In genomic region chr2:24404582-24404981, GRCh38 we compare ENCODE assay signal across 17 cellular contexts. TPM values are rescaled to one million over a fixed set of nuclear protein-coding genes. Genes with fewer than 3 reads are reported as not detected.
DNase-seq lines count a peak whose midpoint lies in the region; ATAC-seq, FAIRE-seq and TF ChIP-seq lines count a peak whose summit lies in the region.
"Had no signal": no experiment of that assay in that cellular context is flagged by ENCODE, and none has a peak within 500 bp of the region (broad histone marks: within the 10 kb centered on the region; RNA-seq: fewer than 3 reads in every experiment).

No MANE protein-coding gene starts in this region.

- H3K27me3 Mint-ChIP-seq in MCF 10A (ENCODE audit: insufficient read depth, unreplicated experiment) (no peaks in the 10 kb centered on the region), T-cell (peaks cover 9 to 16% of the 10 kb centered on the region in 2 donors)
- H3K27me3 Mint-ChIP-seq in activated CD8-positive, alpha-beta T cell treated with anti-CD3 and anti-CD28 coated beads for 36 hours, result peaks cover 11% of the 10 kb centered on the region

- no peak for TF ChIP-seq CTCF in MCF 10A (IDR thresholded peaks at IDR 0.05; ENCODE audit: unreplicated experiment)
- no peak for TF ChIP-seq CTCF in breast epithelium (IDR thresholded peaks at IDR 0.05)
- no peak for TF ChIP-seq CTCF in HepG2 (CRISPR knock-in tag; IDR thresholded peaks at IDR 0.05)
- no peak for TF ChIP-seq CTCF in uterus (IDR thresholded peaks at IDR 0.05)
- TF ChIP-seq CTCF in activated CD8-positive, alpha-beta T cell treated with anti-CD3 and anti-CD28 coated beads for 36 hours (IDR thresholded peaks at IDR 0.05), result no peak
- TF ChIP-seq CTCF in ovary (IDR thresholded peaks at IDR 0.05), result no peak

- H3K27ac Mint-ChIP-seq in MCF 10A (ENCODE audit: low read depth, unreplicated experiment) (no peak overlapping the region), T-cell (no peak overlapping the region)
- no peak overlapping the region for H3K27ac Mint-ChIP-seq in activated CD8-positive, alpha-beta T cell treated with anti-CD3 and anti-CD28 coated beads for 36 hours
- H3K27ac Mint-ChIP-seq: activated CD4-positive, alpha-beta T cell treated with anti-CD3 and anti-CD28 coated beads for 36 hours; activated naive CD8-positive, alpha-beta T cell; T-helper 1 cell treated with Interleukin-12 subunit alpha and Interleukin-12 subunit beta and Interleukin-4 antibody, amounts not matched to agents 30 μg/mL and 1 μg/mL, for 36 hours had no signal

- H3K4me3 Mint-ChIP-seq in MCF 10A (ENCODE audit: unreplicated experiment), result no peak overlapping the region
- no peak overlapping the region for H3K4me3 Mint-ChIP-seq in activated CD8-positive, alpha-beta T cell treated with anti-CD3 and anti-CD28 coated beads for 36 hours
- H3K4me3 Mint-ChIP-seq in T-cell, result no peak overlapping the region
- H3K4me3 Mint-ChIP-seq: activated CD4-positive, alpha-beta T cell treated with anti-CD3 and anti-CD28 coated beads for 36 hours; activated naive CD8-positive, alpha-beta T cell; T-helper 1 cell treated with Interleukin-12 subunit alpha and Interleukin-12 subunit beta and Interleukin-4 antibody, amounts not matched to agents 30 μg/mL and 1 μg/mL, for 36 hours had no signal

- no peak overlapping the region for H3K4me2 ChIP-seq in HepG2 (ENCODE audit: low read depth, low read length)
- H3K4me2 ChIP-seq: PC-9 had no signal

- no peaks in the 10 kb centered on the region for H3K27me3 ChIP-seq in breast epithelium
- H3K27me3 ChIP-seq in HepG2 (ENCODE audit: control insufficient read depth in 1 of 2, insufficient read depth in 2 of 2, low read length in 2 of 2), result no peaks in the 10 kb centered on the region
- no peaks in the 10 kb centered on the region for H3K27me3 ChIP-seq in uterus
- no peaks in the 10 kb centered on the region for H3K27me3 ChIP-seq in ovary

- H3K36me3 Mint-ChIP-seq in MCF 10A (ENCODE audit: insufficient read depth, unreplicated experiment) (no peaks in the 10 kb centered on the region), T-cell (peaks cover 3% of the 10 kb centered on the region)
- H3K36me3 Mint-ChIP-seq in activated CD8-positive, alpha-beta T cell treated with anti-CD3 and anti-CD28 coated beads for 36 hours (ENCODE audit: low read depth), result no peaks in the 10 kb centered on the region

- intact Hi-C loops in MCF 10A (cut with micrococcal nuclease) (no loop called here), breast epithelium (cut with DNase I; ENCODE audit: low total_unique reads) (no loop called here), HepG2 (cut with micrococcal nuclease; ENCODE audit: unreplicated experiment) (no loop called here), uterus (cut with DNase I; ENCODE audit: low total_unique reads) (no loop called here), ovary (cut with DNase I) (loop anchor here in 2 of 4 donors (10.0 kb wide), 2 partner anchors 720 to 790 kb away; no protein-coding TSS in a partner anchor)
- intact Hi-C loops in activated CD8-positive, alpha-beta T cell treated with anti-CD3 and anti-CD28 coated beads for 36 hours (cut with micrococcal nuclease), result no loop called here

- no peak for FAIRE-seq in HepG2 (lab: Jason Lieb, UNC)
- FAIRE-seq: colon had no signal

- TF ChIP-seq RAD21 in HepG2 (CRISPR knock-in tag; IDR thresholded peaks at IDR 0.05), result no peak

- DNase-seq in MCF 10A (ENCODE audit: unreplicated experiment) (peak; percentile 58), breast epithelium (ENCODE audit: low spot score in 2 of 2) (no peak), astrocyte of the hippocampus (ENCODE audit: low read depth, low spot score) (peak; percentile 79), HepG2 (ENCODE audit: low spot score) (no peak), uterus (peak; percentile 38 to 44), T-cell (no peak), ovary (no peak)
- DNase-seq in activated CD8-positive, alpha-beta T cell treated with anti-CD3 and anti-CD28 coated beads for 36 hours, result no peak
- DNase-seq: activated CD4-positive, alpha-beta T cell treated with anti-CD3 and anti-CD28 coated beads for 36 hours; activated T-cell treated with anti-CD3 and anti-CD28 coated beads, Interleukin-2, amount 50 U/mL, for 1 hour; Caco-2; PC-9 had no signal

- H3K9ac ChIP-seq in HepG2 (ENCODE audit: insufficient read depth, low read depth, low read length), result no peak overlapping the region

- H3K4me1 ChIP-seq in breast epithelium, result no peaks in the 10 kb centered on the region
- H3K4me1 ChIP-seq in HepG2 (ENCODE audit: insufficient read depth, low read length), result peaks cover 36% of the 10 kb centered on the region
- no peaks in the 10 kb centered on the region for H3K4me1 ChIP-seq in uterus
- peaks cover 5% of the 10 kb centered on the region for H3K4me1 ChIP-seq in ovary (ENCODE audit: insufficient read depth)
- H3K4me1 ChIP-seq: Caco-2 had no signal

- H3K4me3 ChIP-seq in breast epithelium (no peak overlapping the region), HepG2 (replicated peaks in 1 of 3; ENCODE audit: insufficient read depth in 1 of 3, low read depth in 2 of 3, low read length in 3 of 3) (no peak overlapping the region), uterus (no peak overlapping the region), ovary (no peak overlapping the region)
- H3K4me3 ChIP-seq: lung, PC-9, suprapubic skin had no signal

- TF ChIP-seq EP300 in HepG2 (IDR thresholded peaks at IDR 0.05; ENCODE audit: low read depth in 2 of 2, low read length in 2 of 2) (no peak), HepG2 (CRISPR knock-in tag; IDR thresholded peaks at IDR 0.05; ENCODE audit: borderline replicate concordance) (no peak), ovary (IDR thresholded peaks at IDR 0.05) (no peak)

- CTCF ChIA-PET in MCF 10A (lab: Yijun Ruan, JAX) (interaction anchor here (0.8 to 1.2 kb wide), 3 partner anchors 176 to 423 kb away, joined by 3 to 5 read pairs (median 4); no protein-coding TSS in a partner anchor), HepG2 (lab: Yijun Ruan, JAX; ENCODE audit: low intra/inter-chr PET ratio, low total read pairs) (no interaction called here), T-cell (lab: Charles Lee) (interaction anchor here in 1 of 2 donors (0.6 kb wide), 1 partner anchor 134 kb away, joined by 3 read pairs; no protein-coding TSS in a partner anchor)
- CTCF ChIA-PET in activated CD8-positive, alpha-beta T cell treated with anti-CD3 and anti-CD28 coated beads for 36 hours (lab: Charles Lee), result interaction anchor here (1.9 kb wide), 1 partner anchor 18 kb away, joined by 5 read pairs; no protein-coding TSS in a partner anchor

- no peak overlapping the region for H3K27ac ChIP-seq in breast epithelium
- H3K27ac ChIP-seq in HepG2 (ENCODE audit: extremely low read length, insufficient read depth, low read length), result no peak overlapping the region
- H3K27ac ChIP-seq in uterus, result peak overlapping the region in 1 of 2 donors; percentile 28
- H3K27ac ChIP-seq in ovary, result no peak overlapping the region
- H3K27ac ChIP-seq: PC-9, suprapubic skin had no signal

- POLR2A ChIA-PET in MCF 10A (lab: Yijun Ruan, JAX) (interaction anchor here (0.6 kb wide), 2 partner anchors 37 to 854 kb away, joined by 3 to 4 read pairs; no protein-coding TSS in a partner anchor), HepG2 (lab: Yijun Ruan, JAX) (no interaction called here), T-cell (lab: Charles Lee) (no interaction called here)
- POLR2A ChIA-PET in activated CD8-positive, alpha-beta T cell treated with anti-CD3 and anti-CD28 coated beads for 36 hours (lab: Charles Lee), result no interaction called here

- H3K36me3 ChIP-seq in breast epithelium, result no peaks in the 10 kb centered on the region
- H3K36me3 ChIP-seq in HepG2 (replicated peaks in 1 of 2; ENCODE audit: control insufficient read depth in 1 of 2, insufficient read depth in 2 of 2, low read length in 2 of 2), result no peaks in the 10 kb centered on the region
- H3K36me3 ChIP-seq in uterus, result no peaks in the 10 kb centered on the region
- no peaks in the 10 kb centered on the region for H3K36me3 ChIP-seq in ovary
- H3K36me3 ChIP-seq: suprapubic skin had no signal

- BruUV-seq in MCF 10A (replicated peaks; lab: Mats Ljungman, UMichigan) (no TSS peak), HepG2 (replicated peaks; lab: Mats Ljungman, UMichigan) (no TSS peak)

- H3K4me1 Mint-ChIP-seq in MCF 10A (ENCODE audit: insufficient read depth, unreplicated experiment) (peaks cover 3% of the 10 kb centered on the region), T-cell (peaks cover 2 to 6% (median 5%) of the 10 kb centered on the region in 3 donors)
- H3K4me1 Mint-ChIP-seq in activated CD8-positive, alpha-beta T cell treated with anti-CD3 and anti-CD28 coated beads for 36 hours (ENCODE audit: low read depth), result peaks cover 24% of the 10 kb centered on the region

- H4K20me1 ChIP-seq in HepG2 (ENCODE audit: insufficient read depth, low read length), result no peaks in the 10 kb centered on the region

- 32% methylated on average over 7 of the region's 7 CpGs for WGBS in HepG2 (ENCODE audit: low lambda C conversion rate)
- WGBS in ovary, 3 donors, result 35 to 41% (median 41%) methylated on average over 7 of the region's 7 CpGs

- TF ChIP-seq POLR2A in breast epithelium (IDR thresholded peaks at IDR 0.05) (no peak), HepG2 (IDR thresholded peaks at IDR 0.05; ENCODE audit: insufficient read depth in 1 of 2, low read depth in 2 of 2, low read length in 2 of 2) (no peak), uterus (IDR thresholded peaks at IDR 0.05) (no peak), ovary (IDR thresholded peaks at IDR 0.05) (no peak)

- H3K9me3 Mint-ChIP-seq in MCF 10A (ENCODE audit: unreplicated experiment) (no peaks in the 10 kb centered on the region), T-cell (no peaks in the 10 kb centered on the region)
- peaks cover 2% of the 10 kb centered on the region for H3K9me3 Mint-ChIP-seq in activated CD8-positive, alpha-beta T cell treated with anti-CD3 and anti-CD28 coated beads for 36 hours
- H3K9me3 Mint-ChIP-seq: T-helper 1 cell treated with Interleukin-12 subunit alpha and Interleukin-12 subunit beta and Interleukin-4 antibody, amounts not matched to agents 30 μg/mL and 1 μg/mL, for 36 hours had no signal

- H3K9me3 ChIP-seq in breast epithelium, result no peaks in the 10 kb centered on the region
- no peaks in the 10 kb centered on the region for H3K9me3 ChIP-seq in HepG2 (ENCODE audit: low read length)
- H3K9me3 ChIP-seq in uterus, result no peaks in the 10 kb centered on the region
- H3K9me3 ChIP-seq in ovary, result no peaks in the 10 kb centered on the region
- H3K9me3 ChIP-seq: Caco-2, suprapubic skin had no signal

- no peak overlapping the region for H2AFZ ChIP-seq in HepG2 (ENCODE audit: low read length)
- H2AFZ ChIP-seq: PC-9 had no signal

- ATAC-seq in HepG2 (no peak), T-cell (replicated peaks in 1 of 4) (no peak)
- ATAC-seq in activated CD8-positive, alpha-beta T cell treated with anti-CD3 and anti-CD28 coated beads for 36 hours, result no peak
- ATAC-seq: activated CD4-positive, alpha-beta T cell treated with anti-CD3 and anti-CD28 coated beads for 36 hours had no signal

- no peaks in the 10 kb centered on the region for H3K79me2 ChIP-seq in HepG2 (ENCODE audit: insufficient read depth, low read length)

- in situ Hi-C loops in HepG2 (cut with HindIII; ENCODE audit: extremely low pct_ligation_motif_present, low pct_unique_long_range_greater_than_20kb), result loop anchor here (5.0 to 25.0 kb wide), 2 partner anchors 423 to 733 kb away; no protein-coding TSS in a partner anchor

RNA-seq across cellular contexts. Expression of gene ITSN2, which starts 44.2 kb away (rescaled TPM):
- total RNA-seq in MCF 10A (2022) (36.5 and 40.8 TPM in 2 replicates), breast epithelium (10 to 100 TPM; 43.4 to 69.8 (median 46.5) TPM), HepG2 (2016; rRNA removed; fragmentation: Illumina TruSeq; extraction: Trizol) (26.6 and 33.4 TPM in 2 replicates), uterus (10 to 100 TPM; 11.0 to 71.9 (median 56.2) TPM), T-cell (100 to 1,000 TPM in 3 of 5 donors, 10 to 100 TPM in 2; 95.7 to 110 (median 101) TPM), ovary (10 to 100 TPM; 34.2 to 44.4 (median 39.8) TPM)
- 3.5 and 3.9 TPM in 2 replicates for total RNA-seq in HepG2 (2016; cell fraction: cytosol; rRNA removed; fragmentation: Illumina TruSeq; extraction: Trizol; ENCODE audit: low read depth)
- 25.9 and 29.3 TPM in 2 replicates for total RNA-seq in HepG2 (2016; cell fraction: insoluble cytoplasmic fraction; rRNA removed; fragmentation: Illumina TruSeq; extraction: Trizol)
- 11.7 and 12.0 TPM in 2 replicates for total RNA-seq in HepG2 (2016; cell fraction: membrane; rRNA removed; fragmentation: Illumina TruSeq; extraction: Trizol)
- total RNA-seq in HepG2 (2016; cell fraction: nucleus; rRNA removed; fragmentation: Illumina TruSeq; extraction: Trizol), result 31.8 and 37.1 TPM in 2 replicates
- polyA plus RNA-seq in HepG2 (2011; rRNA removed) (22.4 and 26.0 TPM in 2 replicates), ovary (10 to 100 TPM; 17.8 to 24.6 TPM)
- 10.9 and 13.6 TPM in 2 replicates for polyA plus RNA-seq in HepG2 (2011; cell fraction: cytosol; rRNA removed)
- polyA plus RNA-seq in HepG2 (2011; cell fraction: nucleus; rRNA removed), result 38.3 and 45.6 TPM in 2 replicates
- 18.4 and 19.9 TPM in 2 replicates for polyA plus RNA-seq in HepG2 (2012)
- polyA plus RNA-seq in HepG2 (2016; cell fraction: cytosol; fragmentation: Illumina TruSeq; extraction: Trizol; ENCODE audit: low read depth), result 0.83 and 1.1 TPM in 2 replicates
- 21.8 and 23.6 TPM in 2 replicates for polyA plus RNA-seq in HepG2 (2016; cell fraction: insoluble cytoplasmic fraction; fragmentation: Illumina TruSeq; extraction: Trizol; ENCODE audit: low read depth)
- polyA plus RNA-seq in HepG2 (2016; cell fraction: membrane; fragmentation: Illumina TruSeq; extraction: Trizol; ENCODE audit: low read depth), result 3.7 and 3.8 TPM in 2 replicates
- polyA plus RNA-seq in HepG2 (2016; cell fraction: nucleus; fragmentation: Illumina TruSeq; extraction: Trizol; ENCODE audit: insufficient read depth, low read depth), result 38.0 and 42.0 TPM in 2 replicates
- 41.6 and 48.2 TPM in 2 replicates for polyA minus RNA-seq in HepG2 (2011; rRNA and poly(A)+ RNA removed; ENCODE audit: low replicate concordance)
- 16.7 and 18.5 TPM in 2 replicates for polyA minus RNA-seq in HepG2 (2011; cell fraction: cytosol; rRNA and poly(A)+ RNA removed)
- 54.3 and 55.9 TPM in 2 replicates for polyA minus RNA-seq in HepG2 (2011; cell fraction: nucleus; rRNA and poly(A)+ RNA removed)
- total RNA-seq in activated CD8-positive, alpha-beta T cell treated with anti-CD3 and anti-CD28 coated beads for 36 hours, result 10 to 100 TPM; 44.0 to 48.6 TPM

Comparison
In these comparisons a context has a peak if more than half of its experiments do, and no peak if none do; other contexts are left out.
1. DNase-seq: peak in MCF 10A (single experiment), astrocyte of the hippocampus (single experiment) and uterus (2 of 2); none in breast epithelium (0 of 2), HepG2 (single experiment), activated CD8-positive, alpha-beta T cell treated with anti-CD3 and anti-CD28 coated beads for 36 hours (single experiment), T-cell (0 of 34) and ovary (0 of 5).